15 cellular contexts compared by ENCODE assay signal in genomic region chr12:43315961-43316360, GRCh38.
"Had no signal": no experiment of that assay in that cellular context is flagged by ENCODE, and none has a peak within 500 bp of the region (broad histone marks: within the 10 kb centered on the region; RNA-seq: fewer than 3 reads in every experiment).

No MANE protein-coding gene starts in this region.

- H3K4me3 ChIP-seq: adrenal gland, breast epithelium, colonic mucosa, lung, mucosa of descending colon, stomach, thoracic aorta had no signal

- H3K27me3 ChIP-seq: adrenal gland, breast epithelium, colonic mucosa, stomach had no signal

- H3K36me3 Mint-ChIP-seq: activated naive CD4-positive, alpha-beta T cell treated with anti-CD3 and anti-CD28 coated beads, Interleukin-2, amount 10 ng/mL, durations not matched to agents 7 days and 5 days; immature natural killer cell had no signal

- H3K27ac ChIP-seq: adrenal gland, breast epithelium, colonic mucosa, stomach, thoracic aorta had no signal

- H3K27me3 Mint-ChIP-seq: activated B cell treated with CpG ODN at 0.5 μM for 24 hours; activated CD4-positive, alpha-beta T cell treated with anti-CD3 and anti-CD28 coated beads, Interleukin-2, amount 10 ng/mL, durations not matched to agents 24 days and 14 days; activated naive CD4-positive, alpha-beta T cell treated with anti-CD3 and anti-CD28 coated beads, Interleukin-2, amount 10 ng/mL, durations not matched to agents 7 days and 5 days had no signal

- H3K9me3 Mint-ChIP-seq: activated B cell treated with CpG ODN at 0.5 μM for 24 hours; activated CD4-positive, alpha-beta T cell treated with anti-CD3 and anti-CD28 coated beads, Interleukin-2, amount 10 ng/mL, durations not matched to agents 24 days and 14 days; activated naive CD4-positive, alpha-beta T cell treated with anti-CD3 and anti-CD28 coated beads, Interleukin-2, amount 10 ng/mL, durations not matched to agents 7 days and 5 days; activated T-helper 1 cell treated with anti-CD3 and anti-CD28 coated beads, Interleukin-12 subunit alpha, Interleukin-12 subunit beta, Interleukin-2, Interleukin-4 antibody, amounts not matched to agents 30 ng/mL and 10 ng/mL and 1 ng/mL, durations not matched to agents 14 hours and 24 hours and 36 hours had no signal

- H3K27ac Mint-ChIP-seq: activated B cell treated with CpG ODN at 0.5 μM for 24 hours; activated CD4-positive, alpha-beta T cell treated with anti-CD3 and anti-CD28 coated beads, Interleukin-2, amount 10 ng/mL, durations not matched to agents 24 days and 14 days; activated naive CD4-positive, alpha-beta T cell treated with anti-CD3 and anti-CD28 coated beads, Interleukin-2, amount 10 ng/mL, durations not matched to agents 7 days and 5 days; activated T-helper 1 cell treated with anti-CD3 and anti-CD28 coated beads, Interleukin-12 subunit alpha, Interleukin-12 subunit beta, Interleukin-2, Interleukin-4 antibody, amounts not matched to agents 30 ng/mL and 10 ng/mL and 1 ng/mL, durations not matched to agents 14 hours and 24 hours and 36 hours; immature natural killer cell; natural killer cell had no signal

- H3K36me3 ChIP-seq: adrenal gland, breast epithelium, colonic mucosa, stomach, thoracic aorta had no signal

- H3K4me1 ChIP-seq: adrenal gland, breast epithelium, colonic mucosa, stomach had no signal

- H3K4me3 Mint-ChIP-seq: activated B cell treated with CpG ODN at 0.5 μM for 24 hours; activated CD4-positive, alpha-beta T cell treated with anti-CD3 and anti-CD28 coated beads, Interleukin-2, amount 10 ng/mL, durations not matched to agents 24 days and 14 days; activated naive CD4-positive, alpha-beta T cell treated with anti-CD3 and anti-CD28 coated beads, Interleukin-2, amount 10 ng/mL, durations not matched to agents 7 days and 5 days; activated T-helper 1 cell treated with anti-CD3 and anti-CD28 coated beads, Interleukin-12 subunit alpha, Interleukin-12 subunit beta, Interleukin-2, Interleukin-4 antibody, amounts not matched to agents 30 ng/mL and 10 ng/mL and 1 ng/mL, durations not matched to agents 14 hours and 24 hours and 36 hours; immature natural killer cell; natural killer cell had no signal

- ATAC-seq: left cardiac atrium, mucosa of descending colon, natural killer cell had no signal

- DNase-seq: activated B cell treated with CpG ODN at 0.5 μM for 24 hours; activated CD4-positive, alpha-beta T cell treated with anti-CD3 and anti-CD28 coated beads, Interleukin-2, amount 10 ng/mL, durations not matched to agents 24 days and 14 days; activated naive CD4-positive, alpha-beta T cell treated with anti-CD3 and anti-CD28 coated beads, Interleukin-2, amount 10 ng/mL, durations not matched to agents 7 days and 5 days; adrenal gland; colonic mucosa; effector CD4-positive, alpha-beta T cell; immature natural killer cell; left cardiac atrium; mucosa of descending colon; natural killer cell; stomach had no signal

- H3K9me3 ChIP-seq: adrenal gland, breast epithelium, colonic mucosa, mucosa of descending colon, stomach, thoracic aorta had no signal

- H3K4me1 Mint-ChIP-seq: activated B cell treated with CpG ODN at 0.5 μM for 24 hours; activated CD4-positive, alpha-beta T cell treated with anti-CD3 and anti-CD28 coated beads, Interleukin-2, amount 10 ng/mL, durations not matched to agents 24 days and 14 days; activated naive CD4-positive, alpha-beta T cell treated with anti-CD3 and anti-CD28 coated beads, Interleukin-2, amount 10 ng/mL, durations not matched to agents 7 days and 5 days; immature natural killer cell; natural killer cell had no signal
